22 cellular contexts compared by ENCODE assay signal in genomic region chr1:18632218-18632588, GRCh38. TPM values are rescaled to one million over a fixed set of nuclear protein-coding genes. Genes with fewer than 3 reads are reported as not detected.
DNase-seq lines count a peak whose midpoint lies in the region; ATAC-seq, FAIRE-seq and TF ChIP-seq lines count a peak whose summit lies in the region.
"Had no signal": no experiment of that assay in that cellular context is flagged by ENCODE, and none has a peak within 500 bp of the region (broad histone marks: within the 10 kb centered on the region; RNA-seq: fewer than 3 reads in every experiment).

No MANE protein-coding gene starts in this region.

- no peak overlapping the region for H3K27ac Mint-ChIP-seq in neural crest cell (ENCODE audit: unreplicated experiment)
- H3K27ac Mint-ChIP-seq: immature natural killer cell had no signal

- no peak overlapping the region for H4K8ac ChIP-seq in H1 (ENCODE audit: extremely low read depth, insufficient read depth, low read length)

- peaks cover 100% of the 10 kb centered on the region for H3K27me3 Mint-ChIP-seq in neural crest cell (ENCODE audit: low read depth)

- peaks cover 16 to 29% of the 10 kb centered on the region in 2 experiments for H4K20me1 ChIP-seq in H1 (replicated peaks in 1 of 2; ENCODE audit: control insufficient read depth in 1 of 2, insufficient read depth in 2 of 2, low read length in 2 of 2)

- H2BK5ac ChIP-seq in H1 (ENCODE audit: low read depth, low read length): no peak overlapping the region

- H4K5ac ChIP-seq in H1 (ENCODE audit: insufficient read length, low read depth, low read length): no peak overlapping the region

- H2BK20ac ChIP-seq in H1 (ENCODE audit: low read length): no peak overlapping the region; the same call in 1 of the 2 replicates

- H2BK15ac ChIP-seq in H1 (ENCODE audit: low read length): no peak overlapping the region

- peaks cover 5% of the 10 kb centered on the region for H3K36me3 Mint-ChIP-seq in neural crest cell (ENCODE audit: low read depth)

- no peak overlapping the region for H3K9ac ChIP-seq in HUES48 (ENCODE audit: low read depth, low read length)
- H3K9ac ChIP-seq in H1 (replicated peaks in 1 of 4; ENCODE audit: extremely low read depth in 1 of 4, low read depth in 3 of 4, low read length in 3 of 4): no peak overlapping the region
- H3K9ac ChIP-seq: BLaER1 treated with 17β-estradiol and CSF1 and Interleukin-3, amounts not matched to agents 10 nM and 100 nM had no signal

- H4K91ac ChIP-seq in H1 (replicated peaks; ENCODE audit: insufficient read length, low read length): no peak overlapping the region

- no peak overlapping the region for H3K14ac ChIP-seq in H1 (ENCODE audit: insufficient read length)

- no peak for FAIRE-seq in H1 (lab: Jason Lieb, UNC)
- FAIRE-seq: GM18507 had no signal

- H3K18ac ChIP-seq in H1 (ENCODE audit: extremely low read depth, low read length): no peak overlapping the region; the same call in 1 of the 2 replicates

- H2AFZ ChIP-seq in H1 (ENCODE audit: low read length): no peak overlapping the region

- no peak for ATAC-seq in aorta (ENCODE audit: low FRiP score)
- ATAC-seq: Panc1 had no signal

- H3K79me1 ChIP-seq in H1 (ENCODE audit: low read depth, low read length): no peaks in the 10 kb centered on the region

- H3K4ac ChIP-seq in H1 (replicated peaks; ENCODE audit: insufficient read length, low read depth, low read length): no peak overlapping the region

- H3K36me3 ChIP-seq in HUES48 (ENCODE audit: control insufficient read depth, insufficient read depth, low read length): no peaks in the 10 kb centered on the region
- no peaks in the 10 kb centered on the region; a peak in 1 of 8 replicates for H3K36me3 ChIP-seq in H1 (ENCODE audit: control insufficient read depth in 2 of 4, insufficient read depth in 4 of 4, low read length in 3 of 4)
- no peaks in the 10 kb centered on the region for H3K36me3 ChIP-seq in aorta (ENCODE audit: control insufficient read depth in 1 of 2, insufficient read depth in 2 of 2, low read length in 1 of 2)
- H3K36me3 ChIP-seq: BLaER1 treated with 17β-estradiol and CSF1 and Interleukin-3, amounts not matched to agents 10 nM and 100 nM; lower lobe of right lung had no signal

- no peaks in the 10 kb centered on the region for H3K9me3 ChIP-seq in HUES48 (ENCODE audit: control insufficient read depth, insufficient read depth, low read length)
- H3K9me3 ChIP-seq in H1 (ENCODE audit: insufficient read depth in 2 of 2, low read depth in 1 of 2, low read length in 1 of 2): no peaks in the 10 kb centered on the region
- no peaks in the 10 kb centered on the region for H3K9me3 ChIP-seq in aorta (ENCODE audit: control insufficient read depth, low read length)
- H3K9me3 ChIP-seq: lower lobe of right lung had no signal

- peaks cover 48% of the 10 kb centered on the region for H3K4me1 Mint-ChIP-seq in neural crest cell
- H3K4me1 Mint-ChIP-seq: immature natural killer cell had no signal

- peak; percentile 41 for DNase-seq in DMS53 (lab: John Stamatoyannopoulos, UW)
- DNase-seq in DMS53 treated with DMSO at 0.1 percent for 48 hours (lab: John Stamatoyannopoulos, UW; ENCODE audit: unreplicated experiment): no peak
- peak in 1 of 2 experiments; percentile 58 for DNase-seq in H1 (ENCODE audit: low read depth in 1 of 2, low spot score in 2 of 2)
- no peak for DNase-seq in neural crest cell (ENCODE audit: low read depth, low spot score)
- DNase-seq in GM19238 (ENCODE audit: insufficient read length, low spot score): no peak
- no peak for DNase-seq in aorta
- DNase-seq in amniotic stem cell (lab: John Stamatoyannopoulos, UW): no peak
- DNase-seq: activated effector memory CD4-positive, alpha-beta T cell treated with anti-CD3 and anti-CD28 coated beads, Interleukin-2, amount 50 U/mL, for 16 hours; cortex of kidney; immature natural killer cell had no signal

- H3K4me3 Mint-ChIP-seq in neural crest cell: peak overlapping the region; percentile 84
- H3K4me3 Mint-ChIP-seq: immature natural killer cell had no signal

- H3K4me1 ChIP-seq in HUES48 (ENCODE audit: control insufficient read depth, insufficient read depth, low read length) (peaks cover 46% of the 10 kb centered on the region), H1 (replicated peaks in 1 of 4; ENCODE audit: control insufficient read depth in 3 of 4, insufficient read depth in 4 of 4, low read length in 3 of 4) (peaks cover 11 to 55% (median 32%) of the 10 kb centered on the region in 4 experiments), aorta (ENCODE audit: control insufficient read depth in 1 of 2, insufficient read depth in 2 of 2, low read length in 2 of 2) (no peaks in the 10 kb centered on the region)

- no peak overlapping the region for H2BK120ac ChIP-seq in H1 (replicated peaks; ENCODE audit: low read depth, low read length)

- no peak overlapping the region for H2AK5ac ChIP-seq in H1 (ENCODE audit: low read depth, low read length)

- no peak for TF ChIP-seq EP300 in H1 (IDR thresholded peaks at IDR 0.05; ENCODE audit: borderline replicate concordance in 1 of 2, low read depth in 2 of 2, low read length in 2 of 2)

- CTCF ChIA-PET in H1 (lab: Charles Lee; ENCODE audit: partially characterized antibody): interaction anchor here (0.7 to 4.8 kb wide), 5 partner anchors 10 to 50 kb away, joined by 3 to 24 read pairs (median 3); no protein-coding TSS in a partner anchor

- H3K27ac ChIP-seq in HUES48 (ENCODE audit: low read depth, low read length) (no peak overlapping the region), H1 (ENCODE audit: low read depth, low read length) (no peak overlapping the region), aorta (ENCODE audit: low read depth in 1 of 2, low read length in 2 of 2) (no peak overlapping the region)
- H3K27ac ChIP-seq: 22Rv1; BLaER1 treated with 17β-estradiol and CSF1 and Interleukin-3, amounts not matched to agents 10 nM and 100 nM; lower lobe of right lung had no signal

- no peak for TF ChIP-seq RAD21 in H1 (IDR thresholded peaks at IDR 0.05 in 1 of 2, conservative IDR thresholded peaks at IDR 0.05 in 1 of 2; ENCODE audit: low read depth in 2 of 2, low read length in 2 of 2)

- H3K56ac ChIP-seq in H1 (replicated peaks; ENCODE audit: insufficient read length, low read depth, low read length): no peak overlapping the region

- intact Hi-C loops in aorta (cut with DNase I): no loop called here

- H3K79me2 ChIP-seq in H1 (ENCODE audit: control insufficient read depth in 1 of 2, insufficient read depth in 2 of 2, low read length in 2 of 2): no peaks in the 10 kb centered on the region

- 3% methylated on average over 23 of the region's 23 CpGs; no CpG with 5 or more reads in 1 of the 2 experiments for WGBS in H1 (ENCODE audit: extremely low coverage in 1 of 2, insufficient coverage in 1 of 2, insufficient read length in 1 of 2, insufficient replicate concordance in 2 of 2, low coverage in 1 of 2, low lambda C conversion rate in 2 of 2, missing lambda C conversion rate in 1 of 2), 2 experiments
- whole genome bisulfite sequencing in aorta, 2 donors: 8 to 11% methylated on average over 23 of the region's 23 CpGs

- TF ChIP-seq CTCF in H1 (IDR thresholded peaks at IDR 0.05; ENCODE audit: control extremely low read depth in 1 of 3, insufficient read depth in 1 of 3, low read depth in 1 of 3, low read length in 3 of 3) (no peak), neural crest cell (conservative IDR thresholded peaks at IDR 0.05) (no peak)

- no peak for TF ChIP-seq POLR2A in H1 (IDR thresholded peaks at IDR 0.05; ENCODE audit: control extremely low read depth in 1 of 2, low read depth in 2 of 2, low read length in 2 of 2)

- POLR2A ChIA-PET in H1 (lab: Charles Lee; ENCODE audit: partially characterized antibody): interaction anchor here (9.2 kb wide), 1 partner anchor 11 kb away, joined by 56 read pairs; no protein-coding TSS in a partner anchor

- H3K4me3 ChIP-seq in HUES48 (ENCODE audit: low read depth, low read length) (peak overlapping the region; percentile 10; the same call in 1 of the 2 replicates), H1 (ENCODE audit: extremely low read depth in 1 of 4, insufficient read depth in 2 of 4, low read depth in 3 of 4, low read length in 4 of 4) (peak overlapping the region in 2 of 4 experiments; percentile 55 to 61; a peak in 3 of 8 replicates), aorta (ENCODE audit: low read length in 2 of 2) (no peak overlapping the region)
- H3K4me3 ChIP-seq: lower lobe of right lung had no signal

- 0 out of 2 replicates have a peak overlapping the region, but pooled peaks have one; percentile 9 for H2BK12ac ChIP-seq in H1 (ENCODE audit: low read depth, low read length)

- peaks cover 20% of the 10 kb centered on the region; the same call in 1 of the 2 replicates for H3K23me2 ChIP-seq in H1 (ENCODE audit: low read depth, low read length)

- H3K9me3 Mint-ChIP-seq in neural crest cell: no peaks in the 10 kb centered on the region

- H3K23ac ChIP-seq in H1 (ENCODE audit: insufficient read length): no peak overlapping the region

- peak overlapping the region; percentile 59 to 92 for H3K4me2 ChIP-seq in H1 (ENCODE audit: insufficient read depth in 1 of 2, low read depth in 2 of 2, low read length in 2 of 2)

- H3K27me3 ChIP-seq in HUES48 (ENCODE audit: control insufficient read depth, insufficient read depth, low read length) (peaks cover 99% of the 10 kb centered on the region), H1 (replicated peaks in 1 of 4; ENCODE audit: control insufficient read depth in 3 of 4, extremely low read depth in 1 of 4, insufficient read depth in 3 of 4, low read length in 3 of 4) (peaks cover 85 to 98% (median 95%) of the 10 kb centered on the region in 4 experiments), aorta (ENCODE audit: control insufficient read depth in 1 of 2, insufficient read depth in 2 of 2, low read length in 1 of 2) (no peaks in the 10 kb centered on the region)

TF ChIP-seq in H1, 55 proteins besides CTCF, POLR2A, EP300 and RAD21 (continues in another document):
- TF ChIP-seq RNF2 (IDR thresholded peaks at IDR 0.05; ENCODE audit: borderline replicate concordance, low read depth, low read length, missing control alignments, poor library complexity, severe bottlenecking) (peak; percentile 97), SRF (IDR thresholded peaks at IDR 0.05; ENCODE audit: low read depth, low read length) (no peak), EZH2 (IDR thresholded peaks at IDR 0.05; ENCODE audit: low read depth, low read length, severe bottlenecking) (peak; percentile 86), CHD2 (IDR thresholded peaks at IDR 0.05; ENCODE audit: low read length) (no peak), SUZ12 (IDR thresholded peaks at IDR 0.05; ENCODE audit: low read length) (peak; percentile 90)

RNA-seq across cellular contexts. Expression of gene PAX7, which starts 1.6 kb away (rescaled TPM):
- not detected in 2 replicates for total RNA-seq in H1 (2021; fragmentation: NEBNext Ultra II Directional; extraction: Animal tissue kit (Norgen Biotek cat#: 25700))
- polyA plus RNA-seq in H1 (2011; rRNA removed) (0.02 TPM in 1 of 2 replicates, not detected in the other), aorta (not detected)
- 0.03 TPM for polyA plus RNA-seq in H1 (2011; cell fraction: cytosol; rRNA removed)
- polyA plus RNA-seq in H1 (2011; cell fraction: nucleus; rRNA removed): 0.03 TPM
- polyA plus RNA-seq in H1 (2012, experiment 1 of 2): 0.03 to 0.08 TPM in 2 of 4 replicates, not detected in the others
- 0.07 TPM for polyA plus RNA-seq in H1 (2012, experiment 2 of 2)
- 0.02 TPM for polyA plus RNA-seq in H1 (2013, experiment 1 of 2)
- polyA plus RNA-seq in H1 (2013, experiment 2 of 2): 0.02 TPM
- polyA minus RNA-seq in H1 (2011; rRNA and poly(A)+ RNA removed): 0.13 TPM in 1 of 2 replicates, not detected in the other
- polyA minus RNA-seq in H1 (2011; cell fraction: cytosol; rRNA and poly(A)+ RNA removed): not detected
- 0.40 TPM for polyA minus RNA-seq in H1 (2011; cell fraction: nucleus; rRNA and poly(A)+ RNA removed)
- total RNA-seq in neural crest cell (10.2 and 10.9 TPM in 2 replicates), aorta (not detected)
- total RNA-seq: epithelial cell of proximal tubule, HT-29, LHCN-M2, lower lobe of right lung, myocyte, pulmonary artery endothelial cell, ureter had no signal
- polyA plus RNA-seq: immature natural killer cell had no signal

Comparison
In these comparisons a context has a peak if more than half of its experiments do, and no peak if none do; other contexts are left out.
1. RNA of gene PAX7, which starts 1.6 kb away (total RNA-seq): 10.2 to 10.9 TPM in neural crest cell; not detected in H1 and not detected in aorta; every median in the first group is over 10 times any median in the second.